ENCODE assay signal across 1 cellular context in the genomic region with DNA sequence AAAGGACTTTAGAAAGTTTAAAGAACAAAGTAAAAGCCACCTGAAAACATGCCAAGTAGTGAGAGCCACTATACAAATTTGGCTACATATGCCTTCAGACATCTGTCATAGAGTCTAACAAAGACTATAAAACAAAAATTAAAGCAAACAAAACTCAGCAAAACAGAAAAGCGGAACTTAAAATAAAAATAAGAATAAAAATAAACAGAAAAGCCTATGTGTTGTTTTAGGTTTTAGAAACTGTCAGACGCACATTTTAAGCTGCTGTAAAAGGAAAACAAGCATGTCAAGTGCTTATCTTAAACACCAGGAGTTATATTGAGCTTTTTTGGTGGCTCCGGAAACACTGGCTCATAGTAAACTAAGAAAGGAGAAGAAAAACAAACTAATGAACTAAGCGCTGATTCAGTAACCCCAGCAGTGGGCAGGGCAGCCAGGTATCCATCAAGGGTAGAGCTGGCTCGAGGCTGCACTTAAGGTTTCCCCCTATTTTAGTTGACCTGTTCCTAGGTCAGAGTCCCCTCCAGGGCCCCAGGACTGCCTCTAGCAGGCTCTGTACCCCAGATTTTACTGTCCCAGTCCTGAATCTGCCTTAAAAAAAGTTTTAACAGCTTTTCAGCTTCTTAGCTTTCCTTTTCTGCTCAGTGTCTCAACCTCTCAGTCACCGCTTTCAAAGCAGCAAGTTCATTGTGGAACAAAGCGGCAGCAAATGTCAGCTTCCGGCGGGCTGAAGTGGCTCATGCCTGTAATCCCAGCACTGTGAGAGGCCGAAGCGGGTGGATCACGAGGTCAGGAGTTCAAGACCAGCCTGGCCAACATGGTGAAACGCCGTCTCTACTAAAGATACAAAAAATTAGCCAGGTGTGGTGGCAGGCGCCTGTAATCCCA.
A peak's percentile ranks its signal among the peaks of the same experiment; 100 is the strongest.
TF ChIP-seq lines count a peak whose summit lies in the region.

No MANE protein-coding gene starts in this region.

TF ChIP-seq in K562, 482 proteins besides CTCF, POLR2A, EP300 and RAD21 (continued from another document and continues in another):
- TF ChIP-seq SP2 (IDR thresholded peaks at IDR 0.05; ENCODE audit: extremely low read depth, low read depth, low read length, poor library complexity, severe bottlenecking) (no peak), DACH1 (IDR thresholded peaks at IDR 0.05; ENCODE audit: partially characterized antibody) (no peak), ZNF23 (CRISPR knock-in tag; IDR thresholded peaks at IDR 0.05) (no peak), BCL6 (CRISPR knock-in tag; IDR thresholded peaks at IDR 0.05) (no peak), ERF (CRISPR knock-in tag; IDR thresholded peaks at IDR 0.05) (no peak), RBM25 (IDR thresholded peaks at IDR 0.05; ENCODE audit: low read depth, low read length, severe bottlenecking) (no peak), TBP (optimal IDR thresholded peaks at IDR 0.05; ENCODE audit: low read depth, low read length) (peak; percentile 43), PCBP2 (IDR thresholded peaks at IDR 0.05; ENCODE audit: low read depth, low read length, poor library complexity, severe bottlenecking) (no peak), ZNF408 (CRISPR knock-in tag; IDR thresholded peaks at IDR 0.05; ENCODE audit: low read depth) (no peak), TAF9B (IDR thresholded peaks at IDR 0.05; ENCODE audit: partially characterized antibody) (no peak), CC2D1A (IDR thresholded peaks at IDR 0.05) (no peak), RBM14 (IDR thresholded peaks at IDR 0.05; ENCODE audit: borderline replicate concordance, insufficient read depth, low read depth, low read length) (no peak), NONO (IDR thresholded peaks at IDR 0.05; ENCODE audit: low read depth in 2 of 2, low read length in 1 of 2) (no peak), MCM5 (IDR thresholded peaks at IDR 0.05; ENCODE audit: low read depth) (no peak), MTF1 (CRISPR knock-in tag; IDR thresholded peaks at IDR 0.05; ENCODE audit: borderline replicate concordance) (no peak), PHF21A (IDR thresholded peaks at IDR 0.05; ENCODE audit: borderline replicate concordance, low read depth) (no peak), RBM39 (optimal IDR thresholded peaks at IDR 0.05; ENCODE audit: low read depth, low read length) (no peak), RFX1 (IDR thresholded peaks at IDR 0.05) (no peak), ZNF224 (CRISPR knock-in tag; IDR thresholded peaks at IDR 0.05) (no peak), MYBL2 (IDR thresholded peaks at IDR 0.05; ENCODE audit: low read depth) (no peak), MYBL2 (CRISPR knock-in tag; IDR thresholded peaks at IDR 0.05; ENCODE audit: borderline replicate concordance) (no peak), SMAD4 (CRISPR knock-in tag; conservative IDR thresholded peaks at IDR 0.05) (0 out of 2 replicates have a peak, but pooled peaks have one; percentile 28), SMAD2 (IDR thresholded peaks at IDR 0.05; ENCODE audit: low read depth, low read length) (no peak), ESRRA (IDR thresholded peaks at IDR 0.05; ENCODE audit: borderline replicate concordance, low read depth) (0 out of 2 replicates have a peak, but pooled peaks have one; percentile 26)
- TF ChIP-seq, protein P1, sequence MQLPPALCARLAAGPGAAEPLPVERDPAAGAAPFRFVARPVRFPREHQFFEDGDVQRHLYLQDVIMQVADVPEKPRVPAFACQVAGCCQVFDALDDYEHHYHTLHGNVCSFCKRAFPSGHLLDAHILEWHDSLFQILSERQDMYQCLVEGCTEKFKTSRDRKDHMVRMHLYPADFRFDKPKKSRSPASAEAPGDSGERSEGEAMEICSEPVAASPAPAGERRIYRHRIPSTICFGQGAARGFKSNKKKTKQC (CRISPR knock-in tag; IDR thresholded peaks at IDR 0.05): 0 out of 2 replicates have a peak, but pooled peaks have one; percentile 39
- TF ChIP-seq, protein P2, sequence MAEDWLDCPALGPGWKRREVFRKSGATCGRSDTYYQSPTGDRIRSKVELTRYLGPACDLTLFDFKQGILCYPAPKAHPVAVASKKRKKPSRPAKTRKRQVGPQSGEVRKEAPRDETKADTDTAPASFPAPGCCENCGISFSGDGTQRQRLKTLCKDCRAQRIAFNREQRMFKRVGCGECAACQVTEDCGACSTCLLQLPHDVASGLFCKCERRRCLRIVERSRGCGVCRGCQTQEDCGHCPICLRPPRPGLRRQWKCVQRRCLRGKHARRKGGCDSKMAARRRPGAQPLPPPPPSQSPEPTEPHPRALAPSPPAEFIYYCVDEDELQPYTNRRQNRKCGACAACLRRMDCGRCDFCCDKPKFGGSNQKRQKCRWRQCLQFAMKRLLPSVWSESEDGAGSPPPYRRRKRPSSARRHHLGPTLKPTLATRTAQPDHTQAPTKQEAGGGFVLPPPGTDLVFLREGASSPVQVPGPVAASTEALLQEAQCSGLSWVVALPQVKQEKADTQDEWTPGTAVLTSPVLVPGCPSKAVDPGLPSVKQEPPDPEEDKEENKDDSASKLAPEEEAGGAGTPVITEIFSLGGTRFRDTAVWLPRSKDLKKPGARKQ (CRISPR knock-in tag; IDR thresholded peaks at IDR 0.05): no peak
- TF ChIP-seq, protein P3, sequence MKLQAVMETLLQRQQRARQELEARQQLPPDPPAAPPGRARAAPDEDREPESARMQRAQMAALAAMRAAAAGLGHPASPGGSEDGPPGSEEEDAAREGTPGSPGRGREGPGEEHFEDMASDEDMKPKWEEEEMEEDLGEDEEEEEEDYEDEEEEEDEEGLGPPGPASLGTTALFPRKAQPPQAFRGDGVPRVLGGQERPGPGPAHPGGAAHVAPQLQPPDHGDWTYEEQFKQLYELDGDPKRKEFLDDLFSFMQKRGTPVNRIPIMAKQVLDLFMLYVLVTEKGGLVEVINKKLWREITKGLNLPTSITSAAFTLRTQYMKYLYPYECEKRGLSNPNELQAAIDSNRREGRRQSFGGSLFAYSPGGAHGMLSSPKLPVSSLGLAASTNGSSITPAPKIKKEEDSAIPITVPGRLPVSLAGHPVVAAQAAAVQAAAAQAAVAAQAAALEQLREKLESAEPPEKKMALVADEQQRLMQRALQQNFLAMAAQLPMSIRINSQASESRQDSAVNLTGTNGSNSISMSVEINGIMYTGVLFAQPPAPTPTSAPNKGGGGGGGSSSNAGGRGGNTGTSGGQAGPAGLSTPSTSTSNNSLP (IDR thresholded peaks at IDR 0.05; ENCODE audit: borderline replicate concordance, low read depth, low read length): peak; percentile 50; the same call in 1 of the 2 replicates
- TF ChIP-seq, protein P4, sequence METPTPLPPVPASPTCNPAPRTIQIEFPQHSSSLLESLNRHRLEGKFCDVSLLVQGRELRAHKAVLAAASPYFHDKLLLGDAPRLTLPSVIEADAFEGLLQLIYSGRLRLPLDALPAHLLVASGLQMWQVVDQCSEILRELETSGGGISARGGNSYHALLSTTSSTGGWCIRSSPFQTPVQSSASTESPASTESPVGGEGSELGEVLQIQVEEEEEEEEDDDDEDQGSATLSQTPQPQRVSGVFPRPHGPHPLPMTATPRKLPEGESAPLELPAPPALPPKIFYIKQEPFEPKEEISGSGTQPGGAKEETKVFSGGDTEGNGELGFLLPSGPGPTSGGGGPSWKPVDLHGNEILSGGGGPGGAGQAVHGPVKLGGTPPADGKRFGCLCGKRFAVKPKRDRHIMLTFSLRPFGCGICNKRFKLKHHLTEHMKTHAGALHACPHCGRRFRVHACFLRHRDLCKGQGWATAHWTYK (CRISPR knock-in tag; IDR thresholded peaks at IDR 0.05): no peak
- TF ChIP-seq, protein P5, sequence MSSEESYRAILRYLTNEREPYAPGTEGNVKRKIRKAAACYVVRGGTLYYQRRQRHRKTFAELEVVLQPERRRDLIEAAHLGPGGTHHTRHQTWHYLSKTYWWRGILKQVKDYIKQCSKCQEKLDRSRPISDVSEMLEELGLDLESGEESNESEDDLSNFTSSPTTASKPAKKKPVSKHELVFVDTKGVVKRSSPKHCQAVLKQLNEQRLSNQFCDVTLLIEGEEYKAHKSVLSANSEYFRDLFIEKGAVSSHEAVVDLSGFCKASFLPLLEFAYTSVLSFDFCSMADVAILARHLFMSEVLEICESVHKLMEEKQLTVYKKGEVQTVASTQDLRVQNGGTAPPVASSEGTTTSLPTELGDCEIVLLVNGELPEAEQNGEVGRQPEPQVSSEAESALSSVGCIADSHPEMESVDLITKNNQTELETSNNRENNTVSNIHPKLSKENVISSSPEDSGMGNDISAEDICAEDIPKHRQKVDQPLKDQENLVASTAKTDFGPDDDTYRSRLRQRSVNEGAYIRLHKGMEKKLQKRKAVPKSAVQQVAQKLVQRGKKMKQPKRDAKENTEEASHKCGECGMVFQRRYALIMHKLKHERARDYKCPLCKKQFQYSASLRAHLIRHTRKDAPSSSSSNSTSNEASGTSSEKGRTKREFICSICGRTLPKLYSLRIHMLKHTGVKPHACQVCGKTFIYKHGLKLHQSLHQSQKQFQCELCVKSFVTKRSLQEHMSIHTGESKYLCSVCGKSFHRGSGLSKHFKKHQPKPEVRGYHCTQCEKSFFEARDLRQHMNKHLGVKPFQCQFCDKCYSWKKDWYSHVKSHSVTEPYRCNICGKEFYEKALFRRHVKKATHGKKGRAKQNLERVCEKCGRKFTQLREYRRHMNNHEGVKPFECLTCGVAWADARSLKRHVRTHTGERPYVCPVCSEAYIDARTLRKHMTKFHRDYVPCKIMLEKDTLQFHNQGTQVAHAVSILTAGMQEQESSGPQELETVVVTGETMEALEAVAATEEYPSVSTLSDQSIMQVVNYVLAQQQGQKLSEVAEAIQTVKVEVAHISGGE (CRISPR knock-in tag; IDR thresholded peaks at IDR 0.05): no peak
- TF ChIP-seq, protein P6, sequence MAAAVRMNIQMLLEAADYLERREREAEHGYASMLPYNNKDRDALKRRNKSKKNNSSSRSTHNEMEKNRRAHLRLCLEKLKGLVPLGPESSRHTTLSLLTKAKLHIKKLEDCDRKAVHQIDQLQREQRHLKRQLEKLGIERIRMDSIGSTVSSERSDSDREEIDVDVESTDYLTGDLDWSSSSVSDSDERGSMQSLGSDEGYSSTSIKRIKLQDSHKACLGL (CRISPR knock-in tag; IDR thresholded peaks at IDR 0.05; ENCODE audit: borderline replicate concordance, poor library complexity, severe bottlenecking): no peak
- TF ChIP-seq, protein P7, sequence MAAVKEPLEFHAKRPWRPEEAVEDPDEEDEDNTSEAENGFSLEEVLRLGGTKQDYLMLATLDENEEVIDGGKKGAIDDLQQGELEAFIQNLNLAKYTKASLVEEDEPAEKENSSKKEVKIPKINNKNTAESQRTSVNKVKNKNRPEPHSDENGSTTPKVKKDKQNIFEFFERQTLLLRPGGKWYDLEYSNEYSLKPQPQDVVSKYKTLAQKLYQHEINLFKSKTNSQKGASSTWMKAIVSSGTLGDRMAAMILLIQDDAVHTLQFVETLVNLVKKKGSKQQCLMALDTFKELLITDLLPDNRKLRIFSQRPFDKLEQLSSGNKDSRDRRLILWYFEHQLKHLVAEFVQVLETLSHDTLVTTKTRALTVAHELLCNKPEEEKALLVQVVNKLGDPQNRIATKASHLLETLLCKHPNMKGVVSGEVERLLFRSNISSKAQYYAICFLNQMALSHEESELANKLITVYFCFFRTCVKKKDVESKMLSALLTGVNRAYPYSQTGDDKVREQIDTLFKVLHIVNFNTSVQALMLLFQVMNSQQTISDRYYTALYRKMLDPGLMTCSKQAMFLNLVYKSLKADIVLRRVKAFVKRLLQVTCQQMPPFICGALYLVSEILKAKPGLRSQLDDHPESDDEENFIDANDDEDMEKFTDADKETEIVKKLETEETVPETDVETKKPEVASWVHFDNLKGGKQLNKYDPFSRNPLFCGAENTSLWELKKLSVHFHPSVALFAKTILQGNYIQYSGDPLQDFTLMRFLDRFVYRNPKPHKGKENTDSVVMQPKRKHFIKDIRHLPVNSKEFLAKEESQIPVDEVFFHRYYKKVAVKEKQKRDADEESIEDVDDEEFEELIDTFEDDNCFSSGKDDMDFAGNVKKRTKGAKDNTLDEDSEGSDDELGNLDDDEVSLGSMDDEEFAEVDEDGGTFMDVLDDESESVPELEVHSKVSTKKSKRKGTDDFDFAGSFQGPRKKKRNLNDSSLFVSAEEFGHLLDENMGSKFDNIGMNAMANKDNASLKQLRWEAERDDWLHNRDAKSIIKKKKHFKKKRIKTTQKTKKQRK (IDR thresholded peaks at IDR 0.05; ENCODE audit: borderline replicate concordance, low read depth, low read length): no peak
- TF ChIP-seq, protein P8, sequence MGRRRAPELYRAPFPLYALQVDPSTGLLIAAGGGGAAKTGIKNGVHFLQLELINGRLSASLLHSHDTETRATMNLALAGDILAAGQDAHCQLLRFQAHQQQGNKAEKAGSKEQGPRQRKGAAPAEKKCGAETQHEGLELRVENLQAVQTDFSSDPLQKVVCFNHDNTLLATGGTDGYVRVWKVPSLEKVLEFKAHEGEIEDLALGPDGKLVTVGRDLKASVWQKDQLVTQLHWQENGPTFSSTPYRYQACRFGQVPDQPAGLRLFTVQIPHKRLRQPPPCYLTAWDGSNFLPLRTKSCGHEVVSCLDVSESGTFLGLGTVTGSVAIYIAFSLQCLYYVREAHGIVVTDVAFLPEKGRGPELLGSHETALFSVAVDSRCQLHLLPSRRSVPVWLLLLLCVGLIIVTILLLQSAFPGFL (CRISPR knock-in tag; IDR thresholded peaks at IDR 0.05): no peak
- TF ChIP-seq, protein P9, sequence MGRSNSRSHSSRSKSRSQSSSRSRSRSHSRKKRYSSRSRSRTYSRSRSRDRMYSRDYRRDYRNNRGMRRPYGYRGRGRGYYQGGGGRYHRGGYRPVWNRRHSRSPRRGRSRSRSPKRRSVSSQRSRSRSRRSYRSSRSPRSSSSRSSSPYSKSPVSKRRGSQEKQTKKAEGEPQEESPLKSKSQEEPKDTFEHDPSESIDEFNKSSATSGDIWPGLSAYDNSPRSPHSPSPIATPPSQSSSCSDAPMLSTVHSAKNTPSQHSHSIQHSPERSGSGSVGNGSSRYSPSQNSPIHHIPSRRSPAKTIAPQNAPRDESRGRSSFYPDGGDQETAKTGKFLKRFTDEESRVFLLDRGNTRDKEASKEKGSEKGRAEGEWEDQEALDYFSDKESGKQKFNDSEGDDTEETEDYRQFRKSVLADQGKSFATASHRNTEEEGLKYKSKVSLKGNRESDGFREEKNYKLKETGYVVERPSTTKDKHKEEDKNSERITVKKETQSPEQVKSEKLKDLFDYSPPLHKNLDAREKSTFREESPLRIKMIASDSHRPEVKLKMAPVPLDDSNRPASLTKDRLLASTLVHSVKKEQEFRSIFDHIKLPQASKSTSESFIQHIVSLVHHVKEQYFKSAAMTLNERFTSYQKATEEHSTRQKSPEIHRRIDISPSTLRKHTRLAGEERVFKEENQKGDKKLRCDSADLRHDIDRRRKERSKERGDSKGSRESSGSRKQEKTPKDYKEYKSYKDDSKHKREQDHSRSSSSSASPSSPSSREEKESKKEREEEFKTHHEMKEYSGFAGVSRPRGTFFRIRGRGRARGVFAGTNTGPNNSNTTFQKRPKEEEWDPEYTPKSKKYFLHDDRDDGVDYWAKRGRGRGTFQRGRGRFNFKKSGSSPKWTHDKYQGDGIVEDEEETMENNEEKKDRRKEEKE (IDR thresholded peaks at IDR 0.05; ENCODE audit: borderline replicate concordance in 1 of 2, control insufficient read depth in 1 of 2, low read depth in 2 of 2, low read length in 1 of 2): no peak
- TF ChIP-seq, protein P10, sequence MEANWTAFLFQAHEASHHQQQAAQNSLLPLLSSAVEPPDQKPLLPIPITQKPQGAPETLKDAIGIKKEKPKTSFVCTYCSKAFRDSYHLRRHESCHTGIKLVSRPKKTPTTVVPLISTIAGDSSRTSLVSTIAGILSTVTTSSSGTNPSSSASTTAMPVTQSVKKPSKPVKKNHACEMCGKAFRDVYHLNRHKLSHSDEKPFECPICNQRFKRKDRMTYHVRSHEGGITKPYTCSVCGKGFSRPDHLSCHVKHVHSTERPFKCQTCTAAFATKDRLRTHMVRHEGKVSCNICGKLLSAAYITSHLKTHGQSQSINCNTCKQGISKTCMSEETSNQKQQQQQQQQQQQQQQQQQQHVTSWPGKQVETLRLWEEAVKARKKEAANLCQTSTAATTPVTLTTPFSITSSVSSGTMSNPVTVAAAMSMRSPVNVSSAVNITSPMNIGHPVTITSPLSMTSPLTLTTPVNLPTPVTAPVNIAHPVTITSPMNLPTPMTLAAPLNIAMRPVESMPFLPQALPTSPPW (CRISPR knock-in tag; IDR thresholded peaks at IDR 0.05): no peak
